In the genomic region with DNA sequence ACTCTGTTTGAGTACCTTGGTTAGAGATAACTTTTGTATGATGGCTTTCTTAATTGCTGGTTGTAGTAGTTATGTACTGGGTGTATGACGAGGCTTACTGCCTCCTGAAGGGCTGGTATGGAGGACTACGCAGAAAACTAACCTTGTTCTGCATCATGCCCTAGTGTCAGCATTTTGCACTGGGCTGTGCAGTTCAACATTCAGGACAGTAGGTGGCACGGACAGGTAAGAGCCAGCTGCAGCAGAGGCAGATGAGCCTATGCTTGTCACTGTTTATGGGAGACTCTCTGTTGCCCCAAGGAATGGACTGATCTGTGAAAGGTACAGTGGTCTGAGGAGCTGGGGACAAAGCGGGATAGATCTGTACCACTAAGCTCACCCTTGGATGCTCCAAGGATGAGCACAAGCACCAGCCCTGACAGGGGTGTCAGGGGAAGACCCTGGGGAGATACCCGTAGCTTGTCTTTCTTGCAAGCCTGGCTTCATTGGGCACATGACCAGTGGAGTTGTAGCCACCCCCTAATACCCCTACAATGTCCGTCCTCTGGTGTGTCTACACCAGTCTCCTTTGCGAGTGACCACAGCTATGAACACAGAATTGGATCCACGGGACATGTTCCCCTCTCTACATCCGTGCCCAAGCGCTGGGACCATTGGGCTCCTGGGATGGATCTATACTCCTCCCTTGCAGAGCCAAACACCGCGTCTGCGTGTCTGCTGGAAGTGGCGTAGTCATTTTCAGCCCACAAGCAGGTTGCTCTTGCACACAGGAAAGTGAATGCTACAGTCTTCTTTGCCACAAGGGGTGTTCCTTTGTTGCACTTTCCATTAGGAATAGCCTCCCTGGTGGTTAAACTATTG, we compare ENCODE assay signal across 8 cellular contexts. TPM values are rescaled to one million over a fixed set of nuclear protein-coding genes. Genes with fewer than 3 reads are reported as not detected.
A peak's percentile ranks its signal among the peaks of the same experiment; 100 is the strongest.
DNase-seq lines count a peak whose midpoint lies in the region; ATAC-seq, FAIRE-seq and TF ChIP-seq lines count a peak whose summit lies in the region.

No MANE protein-coding gene starts in this region.

- H3K27me3 Mint-ChIP-seq in glutamatergic neuron (ENCODE audit: unreplicated experiment): peaks cover 3% of the 10 kb centered on the region

- peak; percentile 77 for TF ChIP-seq CTCF in glutamatergic neuron (IDR thresholded peaks at IDR 0.05; ENCODE audit: partially characterized antibody, unreplicated experiment)

- no peaks in the 10 kb centered on the region for H3K36me3 Mint-ChIP-seq in glutamatergic neuron (ENCODE audit: unreplicated experiment)

- peak; percentile 92 for FAIRE-seq in urothelium cell line (lab: Jason Lieb, UNC)

- H3K4me1 Mint-ChIP-seq in glutamatergic neuron (ENCODE audit: low read depth, unreplicated experiment): no peaks in the 10 kb centered on the region

- ATAC-seq in GM19438 (IDR thresholded peaks at IDR 0.05; ENCODE audit: low read depth, unreplicated experiment): peak; percentile 92
- peak; percentile 99 for ATAC-seq in HG03342 (IDR thresholded peaks at IDR 0.05; ENCODE audit: unreplicated experiment)

- H3K9me3 Mint-ChIP-seq in glutamatergic neuron (ENCODE audit: unreplicated experiment): no peaks in the 10 kb centered on the region

- DNase-seq in NCI-H2227 treated with DMSO at 0.1 percent for 48 hours (lab: John Stamatoyannopoulos, UW) (peak; percentile 8), NCI-H2227 (lab: John Stamatoyannopoulos, UW; ENCODE audit: unreplicated experiment) (no peak), NCI-H446 (lab: John Stamatoyannopoulos, UW) (peak; percentile 10 to 72), glutamatergic neuron (peak; percentile 70), urothelium cell line (ENCODE audit: low spot score) (peak; percentile 45)
- DNase-seq in activated CD8-positive, alpha-beta memory T cell treated with anti-CD3 and anti-CD28 coated beads for 48 hours (ENCODE audit: low read depth in 2 of 3, low spot score in 2 of 3): peak in 2 of 3 experiments; percentile 2 to 4

- H3K4me3 Mint-ChIP-seq in glutamatergic neuron (ENCODE audit: unreplicated experiment): no peak overlapping the region

- no peak overlapping the region for H3K27ac Mint-ChIP-seq in glutamatergic neuron (ENCODE audit: unreplicated experiment)

RNA-seq across cellular contexts. Expression of gene CFHR3, which starts 51.1 kb away (rescaled TPM):
- not detected for total RNA-seq in glutamatergic neuron (ENCODE audit: unreplicated experiment)
